Comparison of ENCODE assay signal across 8 cellular contexts in the genomic region with DNA sequence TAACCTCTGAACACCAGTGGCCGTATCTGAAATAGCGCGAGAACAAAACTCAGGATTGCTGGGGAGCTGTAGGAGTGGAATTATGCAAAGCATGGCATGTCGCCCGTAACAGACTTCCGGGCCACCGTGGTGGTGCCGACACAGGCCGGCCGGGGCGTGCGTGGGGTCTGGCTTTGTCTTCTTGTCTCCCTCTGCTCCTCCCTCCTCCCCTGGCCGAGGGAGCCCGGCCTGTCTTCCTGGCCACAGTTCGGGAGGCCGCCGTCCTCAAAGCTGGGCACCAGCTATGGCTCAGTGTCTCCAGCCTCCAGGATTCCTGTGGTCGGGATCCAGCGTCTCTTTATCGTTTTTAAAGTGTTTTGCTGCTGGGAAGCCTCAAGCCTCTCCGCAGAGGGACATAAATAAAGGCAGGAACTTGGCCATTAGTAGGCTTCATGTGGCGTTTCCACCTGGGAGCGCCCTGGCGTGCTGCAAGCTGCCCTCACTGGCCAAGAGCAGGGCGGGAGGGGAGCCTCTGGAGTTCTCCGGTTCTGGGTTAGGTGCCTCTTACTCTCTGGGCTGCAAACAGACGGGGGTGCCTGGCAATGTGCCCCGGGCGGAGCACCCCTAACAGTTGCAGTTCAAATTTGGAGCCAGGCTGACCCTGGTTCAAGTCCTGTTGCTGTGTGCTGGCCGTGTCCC. TPM values are rescaled to one million over a fixed set of nuclear protein-coding genes. Genes with fewer than 3 reads are reported as not detected.
DNase-seq lines count a peak whose midpoint lies in the region; ATAC-seq lines count a peak whose summit lies in the region.

No MANE protein-coding gene starts in this region.

- DNase-seq in ELR (ENCODE audit: low read depth) (peak; percentile 43), SW480 (ENCODE audit: low spot score) (peak; percentile 30), germinal center (ENCODE audit: low spot score) (peak; percentile 38), retina (peak; percentile 91), MV-4-11 (lab: John Stamatoyannopoulos, UW) (no peak), NK-92 (lab: John Stamatoyannopoulos, UW; ENCODE audit: unreplicated experiment) (no peak)
- no peak for DNase-seq in activated CD4-positive, alpha-beta T cell treated with anti-CD3 and anti-CD28 coated beads, Interleukin-2, amount 10 ng/mL, durations not matched to agents 24 days and 14 days

- H3K4me3 Mint-ChIP-seq in activated CD4-positive, alpha-beta T cell treated with anti-CD3 and anti-CD28 coated beads, Interleukin-2, amount 10 ng/mL, durations not matched to agents 24 days and 14 days, result no peak overlapping the region

- no peaks in the 10 kb centered on the region for H3K9me3 Mint-ChIP-seq in activated CD4-positive, alpha-beta T cell treated with anti-CD3 and anti-CD28 coated beads, Interleukin-2, amount 10 ng/mL, durations not matched to agents 24 days and 14 days

- intact Hi-C loops in activated CD4-positive, alpha-beta T cell treated with anti-CD3 and anti-CD28 coated beads, Interleukin-2, amount 10 ng/mL, durations not matched to agents 24 days and 14 days (cut with micrococcal nuclease), result no loop called here

- no peak for ATAC-seq in GM19467 (IDR thresholded peaks at IDR 0.05; ENCODE audit: unreplicated experiment)

- H3K36me3 Mint-ChIP-seq in activated CD4-positive, alpha-beta T cell treated with anti-CD3 and anti-CD28 coated beads, Interleukin-2, amount 10 ng/mL, durations not matched to agents 24 days and 14 days (ENCODE audit: low read depth), result no peaks in the 10 kb centered on the region

- H3K27ac Mint-ChIP-seq in activated CD4-positive, alpha-beta T cell treated with anti-CD3 and anti-CD28 coated beads, Interleukin-2, amount 10 ng/mL, durations not matched to agents 24 days and 14 days, result no peak overlapping the region

- peaks cover 4% of the 10 kb centered on the region for H3K4me1 Mint-ChIP-seq in activated CD4-positive, alpha-beta T cell treated with anti-CD3 and anti-CD28 coated beads, Interleukin-2, amount 10 ng/mL, durations not matched to agents 24 days and 14 days

- peaks cover 12% of the 10 kb centered on the region for H3K27me3 Mint-ChIP-seq in activated CD4-positive, alpha-beta T cell treated with anti-CD3 and anti-CD28 coated beads, Interleukin-2, amount 10 ng/mL, durations not matched to agents 24 days and 14 days

RNA-seq across cellular contexts. Expression of a gene that starts 22.0 kb away (rescaled TPM):
- 30.4 and 31.6 TPM in 2 replicates for total RNA-seq in activated CD4-positive, alpha-beta T cell treated with anti-CD3 and anti-CD28 coated beads, Interleukin-2, amount 10 ng/mL, durations not matched to agents 24 days and 14 days

RNA-seq across cellular contexts. Expression of a gene that starts 46.3 kb away (rescaled TPM):
- total RNA-seq in activated CD4-positive, alpha-beta T cell treated with anti-CD3 and anti-CD28 coated beads, Interleukin-2, amount 10 ng/mL, durations not matched to agents 24 days and 14 days, result 67.2 and 68.2 TPM in 2 replicates

Comparison
In these comparisons a context has a peak if more than half of its experiments do, and no peak if none do; other contexts are left out.
1. DNase-seq: peak in ELR (single experiment), SW480 (single experiment), germinal center (single experiment) and retina (single experiment); none in MV-4-11 (single experiment), activated CD4-positive, alpha-beta T cell treated with anti-CD3 and anti-CD28 coated beads, Interleukin-2, amount 10 ng/mL, durations not matched to agents 24 days and 14 days (single experiment) and NK-92 (single experiment).